Comparison of ENCODE assay signal across 9 cellular contexts in the genomic region with DNA sequence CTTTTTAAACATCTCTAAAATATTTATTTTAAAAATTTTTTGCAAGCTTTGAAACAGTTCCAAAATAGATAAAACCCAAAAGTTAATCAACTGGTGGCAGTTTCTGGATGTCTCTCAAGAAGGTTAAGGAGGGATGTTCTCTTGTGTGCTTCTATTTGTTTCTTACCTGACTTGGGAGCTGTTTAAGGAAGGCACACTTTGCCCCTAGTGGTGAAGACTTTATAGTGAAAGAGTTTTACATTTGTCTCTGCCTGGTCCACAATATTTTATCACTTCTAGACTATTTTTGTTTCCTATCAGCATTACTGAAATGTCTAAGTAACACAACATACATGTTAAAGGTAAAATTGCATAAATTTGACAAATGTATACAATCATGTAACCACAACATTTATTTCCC.
DNase-seq lines count a peak whose midpoint lies in the region; ATAC-seq and TF ChIP-seq lines count a peak whose summit lies in the region.
"Had no signal": no experiment of that assay in that cellular context is flagged by ENCODE, and none has a peak within 500 bp of the region (broad histone marks: within the 10 kb centered on the region; RNA-seq: fewer than 3 reads in every experiment).

No MANE protein-coding gene starts in this region.

- TF ChIP-seq CTCF in AG04449 (IDR thresholded peaks at IDR 0.05; ENCODE audit: insufficient read depth, low read length, missing control alignments) (peak; percentile 37), OCI-LY3 (IDR thresholded peaks at IDR 0.05; ENCODE audit: low read depth, low read length) (peak; percentile 16; the same call in 1 of the 2 replicates), foreskin fibroblast (IDR thresholded peaks at IDR 0.05; ENCODE audit: low read depth, low read length) (peak; percentile 37), A673 (conservative IDR thresholded peaks at IDR 0.05; ENCODE audit: low read depth, low read length) (no peak)

- DNase-seq in AG04449 (ENCODE audit: low read depth, low spot score) (no peak), foreskin fibroblast (no peak), left colon (no peak), A673 (ENCODE audit: low spot score) (no peak), NCI-H226 (no peak)

- BruUV-seq in A673 (replicated peaks; lab: Mats Ljungman, UMichigan) = no TSS peak

- POLR2A ChIA-PET in AG04449 (lab: Yijun Ruan, JAX) (no interaction called here), A673 (lab: Charles Lee; ENCODE audit: low non-redundant PET) (no interaction called here)

- no peak overlapping the region for H2AFZ ChIP-seq in OCI-LY3 (ENCODE audit: low read depth, low read length)

- H4K20me1 ChIP-seq in OCI-LY3 (ENCODE audit: insufficient read depth, low read length) = no peaks in the 10 kb centered on the region

- no peaks in the 10 kb centered on the region for H3K79me2 ChIP-seq in OCI-LY3 (ENCODE audit: low read length)

- H3K27me3 ChIP-seq in OCI-LY3 (ENCODE audit: low read depth, low read length) = no peaks in the 10 kb centered on the region
- no peaks in the 10 kb centered on the region for H3K27me3 ChIP-seq in A673 (replicated peaks; ENCODE audit: insufficient read depth, low read depth, low read length, poor library complexity)
- H3K27me3 ChIP-seq: SJSA1 had no signal

- H3K4me3 ChIP-seq in AG04449 (ENCODE audit: low read depth, low read length) = no peak overlapping the region
- no peak overlapping the region for H3K4me3 ChIP-seq in OCI-LY3 (ENCODE audit: low read length)
- no peak overlapping the region for H3K4me3 ChIP-seq in foreskin fibroblast (ENCODE audit: low read depth in 1 of 2, low read length in 2 of 2)
- H3K4me3 ChIP-seq in A673 (ENCODE audit: low read depth, low read length, poor library complexity, severe bottlenecking) = no peak overlapping the region
- H3K4me3 ChIP-seq: SJSA1 had no signal

- no peaks in the 10 kb centered on the region for H3K9me3 ChIP-seq in OCI-LY3 (ENCODE audit: insufficient read depth, low read length)
- peaks cover 21% of the 10 kb centered on the region for H3K9me3 ChIP-seq in A673 (ENCODE audit: low read depth, low read length, poor library complexity, severe bottlenecking)
- H3K9me3 ChIP-seq: SJSA1 had no signal

- ATAC-seq in GM18867 (IDR thresholded peaks at IDR 0.05; ENCODE audit: unreplicated experiment) (peak; percentile 48), left colon (no peak), HG03039 (IDR thresholded peaks at IDR 0.05; ENCODE audit: unreplicated experiment) (no peak)

- no peak overlapping the region for H3K4me2 ChIP-seq in OCI-LY3 (ENCODE audit: low read length)

- H3K27ac ChIP-seq in OCI-LY3 (ENCODE audit: low read length) = no peak overlapping the region
- no peak overlapping the region for H3K27ac ChIP-seq in A673 (ENCODE audit: low read depth, low read length, poor library complexity, severe bottlenecking)
- H3K27ac ChIP-seq: SJSA1 had no signal

- CTCF ChIA-PET in AG04449 (lab: Yijun Ruan, JAX) (interaction anchor here (0.9 to 1.5 kb wide), 2 partner anchors 23 to 192 kb away, joined by 4 read pairs; no protein-coding TSS in a partner anchor), A673 (lab: Charles Lee) (no interaction called here)

- H3K36me3 ChIP-seq in OCI-LY3 (replicated peaks; ENCODE audit: low read depth, low read length) (no peaks in the 10 kb centered on the region), A673 (ENCODE audit: insufficient read depth, low read length, poor library complexity, severe bottlenecking) (no peaks in the 10 kb centered on the region)
- H3K36me3 ChIP-seq: SJSA1 had no signal

- intact Hi-C loops in left colon (cut with DNase I, micrococcal nuclease) = no loop called here
- intact Hi-C loops in A673 (cut with micrococcal nuclease; ENCODE audit: unreplicated experiment) = no loop called here

- H3K9ac ChIP-seq in OCI-LY3 (ENCODE audit: low read length) = no peak overlapping the region

- H3K4me1 ChIP-seq in OCI-LY3 (ENCODE audit: low read length) (no peaks in the 10 kb centered on the region), A673 (ENCODE audit: insufficient read depth, low read length, poor library complexity, severe bottlenecking) (no peaks in the 10 kb centered on the region)
- H3K4me1 ChIP-seq: SJSA1 had no signal
